In genomic region chr1:144551543-144552424, GRCh38 we compare ENCODE assay signal across 8 cellular contexts. TPM values are rescaled to one million over a fixed set of nuclear protein-coding genes. Genes with fewer than 3 reads are reported as not detected.
DNase-seq lines count a peak whose midpoint lies in the region; TF ChIP-seq lines count a peak whose summit lies in the region.

No MANE protein-coding gene starts in this region.

- H3K36me3 ChIP-seq in liver (ENCODE audit: control insufficient read depth in 4 of 4, insufficient read depth in 3 of 4, low read depth in 1 of 4, low read length in 3 of 4): no peaks in the 10 kb centered on the region

- H3K4me1 ChIP-seq in liver (ENCODE audit: control insufficient read depth in 4 of 4, insufficient read depth in 4 of 4, low read length in 3 of 4): peaks cover 0 to 7% (median 0%) of the 10 kb centered on the region in 4 donors

- peaks cover 20% of the 10 kb centered on the region for H3K4me1 Mint-ChIP-seq in HFFc6 (ENCODE audit: low read depth)
- peaks cover 28% of the 10 kb centered on the region for H3K4me1 Mint-ChIP-seq in activated CD4-positive, alpha-beta memory T cell treated with anti-CD3 and anti-CD28 coated beads for 36 hours (ENCODE audit: low read depth)

- no peaks in the 10 kb centered on the region for H3K9me3 Mint-ChIP-seq in HFFc6
- no peaks in the 10 kb centered on the region for H3K9me3 Mint-ChIP-seq in activated CD4-positive, alpha-beta memory T cell treated with anti-CD3 and anti-CD28 coated beads for 36 hours

- no peak overlapping the region for H3K4me3 ChIP-seq in liver (ENCODE audit: low read depth in 1 of 3, low read length in 3 of 3)

- peak overlapping the region; percentile 48 to 57 for H3K27ac ChIP-seq in liver (ENCODE audit: low read depth in 1 of 2, low read length in 2 of 2)

- peaks cover 0 to 4% (median 1%) of the 10 kb centered on the region in 4 donors for H3K27me3 ChIP-seq in liver (ENCODE audit: control insufficient read depth in 4 of 4, insufficient read depth in 4 of 4, low read length in 3 of 4)

- DNase-seq in GM04504 (ENCODE audit: low read depth) (peak; percentile 60), HFFc6 (peak; percentile 93), NCI-H2171 treated with DMSO at 0.1 percent for 48 hours (lab: John Stamatoyannopoulos, UW) (peak; percentile 95), dermis microvascular lymphatic vessel endothelial cell (ENCODE audit: low read depth in 2 of 2) (peak; percentile 88), NCI-H187 treated with DMSO at 0.1 percent for 48 hours (lab: John Stamatoyannopoulos, UW) (no peak)
- DNase-seq in activated CD4-positive, alpha-beta memory T cell treated with anti-CD3 and anti-CD28 coated beads for 36 hours: peak; percentile 90
- DNase-seq in stimulated activated CD4-positive, alpha-beta T cell treated with anti-CD3 and anti-CD28 coated beads, Interleukin-4, amount 100 ng/mL, for 1 hour: peak; percentile 67

- no peaks in the 10 kb centered on the region for H3K9me3 ChIP-seq in liver (ENCODE audit: control insufficient read depth in 4 of 4, low read length in 3 of 4)

- CTCF ChIA-PET in activated CD4-positive, alpha-beta memory T cell treated with anti-CD3 and anti-CD28 coated beads for 36 hours (lab: Charles Lee): interaction anchor here (2.0 kb wide), 1 partner anchor 19 kb away, joined by 5 read pairs; no protein-coding TSS in a partner anchor

- WGBS in liver: 3% methylated on average over 48 of the region's 48 CpGs

- peak overlapping the region; percentile 90 for H3K4me3 Mint-ChIP-seq in HFFc6
- H3K4me3 Mint-ChIP-seq in activated CD4-positive, alpha-beta memory T cell treated with anti-CD3 and anti-CD28 coated beads for 36 hours: peak overlapping the region; percentile 89

- TF ChIP-seq RAD21 in liver (IDR thresholded peaks at IDR 0.05): no peak

- H3K27ac Mint-ChIP-seq in HFFc6: peak overlapping the region; percentile 99
- H3K27ac Mint-ChIP-seq in activated CD4-positive, alpha-beta memory T cell treated with anti-CD3 and anti-CD28 coated beads for 36 hours: peak overlapping the region; percentile 99

- intact Hi-C loops in activated CD4-positive, alpha-beta memory T cell treated with anti-CD3 and anti-CD28 coated beads for 36 hours (cut with micrococcal nuclease): no loop called here

- TF ChIP-seq CTCF in HFFc6 (IDR thresholded peaks at IDR 0.05): no peak
- TF ChIP-seq CTCF in liver (IDR thresholded peaks at IDR 0.05; ENCODE audit: low read depth, low read length, missing input control): no peak

- H3K9ac ChIP-seq in liver (ENCODE audit: low read depth in 1 of 2, low read length in 2 of 2): no peak overlapping the region

- H3K27me3 Mint-ChIP-seq in HFFc6 (ENCODE audit: insufficient read depth): peaks cover 11% of the 10 kb centered on the region
- no peaks in the 10 kb centered on the region for H3K27me3 Mint-ChIP-seq in activated CD4-positive, alpha-beta memory T cell treated with anti-CD3 and anti-CD28 coated beads for 36 hours

- POLR2A ChIA-PET in activated CD4-positive, alpha-beta memory T cell treated with anti-CD3 and anti-CD28 coated beads for 36 hours (lab: Charles Lee): interaction anchor here (1.0 to 2.5 kb wide), 6 partner anchors 9 to 914 kb away, joined by 3 to 35 read pairs (median 10); no protein-coding TSS in a partner anchor

- no peaks in the 10 kb centered on the region for H3K36me3 Mint-ChIP-seq in HFFc6 (ENCODE audit: low read depth)
- H3K36me3 Mint-ChIP-seq in activated CD4-positive, alpha-beta memory T cell treated with anti-CD3 and anti-CD28 coated beads for 36 hours: peaks cover 5% of the 10 kb centered on the region

TF ChIP-seq in liver, 16 proteins besides CTCF, POLR2A, EP300 and RAD21:
- TF ChIP-seq EGR1 (IDR thresholded peaks at IDR 0.05; ENCODE audit: low read depth in 2 of 2) (no peak), HNF4A (conservative IDR thresholded peaks at IDR 0.05) (no peak), GABPA (IDR thresholded peaks at IDR 0.05 in 1 of 2, conservative IDR thresholded peaks at IDR 0.05 in 1 of 2) (peak in 1 of 2 donors; percentile 76)
- TF ChIP-seq, protein P1, sequence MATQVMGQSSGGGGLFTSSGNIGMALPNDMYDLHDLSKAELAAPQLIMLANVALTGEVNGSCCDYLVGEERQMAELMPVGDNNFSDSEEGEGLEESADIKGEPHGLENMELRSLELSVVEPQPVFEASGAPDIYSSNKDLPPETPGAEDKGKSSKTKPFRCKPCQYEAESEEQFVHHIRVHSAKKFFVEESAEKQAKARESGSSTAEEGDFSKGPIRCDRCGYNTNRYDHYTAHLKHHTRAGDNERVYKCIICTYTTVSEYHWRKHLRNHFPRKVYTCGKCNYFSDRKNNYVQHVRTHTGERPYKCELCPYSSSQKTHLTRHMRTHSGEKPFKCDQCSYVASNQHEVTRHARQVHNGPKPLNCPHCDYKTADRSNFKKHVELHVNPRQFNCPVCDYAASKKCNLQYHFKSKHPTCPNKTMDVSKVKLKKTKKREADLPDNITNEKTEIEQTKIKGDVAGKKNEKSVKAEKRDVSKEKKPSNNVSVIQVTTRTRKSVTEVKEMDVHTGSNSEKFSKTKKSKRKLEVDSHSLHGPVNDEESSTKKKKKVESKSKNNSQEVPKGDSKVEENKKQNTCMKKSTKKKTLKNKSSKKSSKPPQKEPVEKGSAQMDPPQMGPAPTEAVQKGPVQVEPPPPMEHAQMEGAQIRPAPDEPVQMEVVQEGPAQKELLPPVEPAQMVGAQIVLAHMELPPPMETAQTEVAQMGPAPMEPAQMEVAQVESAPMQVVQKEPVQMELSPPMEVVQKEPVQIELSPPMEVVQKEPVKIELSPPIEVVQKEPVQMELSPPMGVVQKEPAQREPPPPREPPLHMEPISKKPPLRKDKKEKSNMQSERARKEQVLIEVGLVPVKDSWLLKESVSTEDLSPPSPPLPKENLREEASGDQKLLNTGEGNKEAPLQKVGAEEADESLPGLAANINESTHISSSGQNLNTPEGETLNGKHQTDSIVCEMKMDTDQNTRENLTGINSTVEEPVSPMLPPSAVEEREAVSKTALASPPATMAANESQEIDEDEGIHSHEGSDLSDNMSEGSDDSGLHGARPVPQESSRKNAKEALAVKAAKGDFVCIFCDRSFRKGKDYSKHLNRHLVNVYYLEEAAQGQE (IDR thresholded peaks at IDR 0.05): peak; percentile 34
- TF ChIP-seq, protein P2, sequence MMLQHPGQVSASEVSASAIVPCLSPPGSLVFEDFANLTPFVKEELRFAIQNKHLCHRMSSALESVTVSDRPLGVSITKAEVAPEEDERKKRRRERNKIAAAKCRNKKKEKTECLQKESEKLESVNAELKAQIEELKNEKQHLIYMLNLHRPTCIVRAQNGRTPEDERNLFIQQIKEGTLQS (IDR thresholded peaks at IDR 0.05): no peak
- TF ChIP-seq, protein P3, sequence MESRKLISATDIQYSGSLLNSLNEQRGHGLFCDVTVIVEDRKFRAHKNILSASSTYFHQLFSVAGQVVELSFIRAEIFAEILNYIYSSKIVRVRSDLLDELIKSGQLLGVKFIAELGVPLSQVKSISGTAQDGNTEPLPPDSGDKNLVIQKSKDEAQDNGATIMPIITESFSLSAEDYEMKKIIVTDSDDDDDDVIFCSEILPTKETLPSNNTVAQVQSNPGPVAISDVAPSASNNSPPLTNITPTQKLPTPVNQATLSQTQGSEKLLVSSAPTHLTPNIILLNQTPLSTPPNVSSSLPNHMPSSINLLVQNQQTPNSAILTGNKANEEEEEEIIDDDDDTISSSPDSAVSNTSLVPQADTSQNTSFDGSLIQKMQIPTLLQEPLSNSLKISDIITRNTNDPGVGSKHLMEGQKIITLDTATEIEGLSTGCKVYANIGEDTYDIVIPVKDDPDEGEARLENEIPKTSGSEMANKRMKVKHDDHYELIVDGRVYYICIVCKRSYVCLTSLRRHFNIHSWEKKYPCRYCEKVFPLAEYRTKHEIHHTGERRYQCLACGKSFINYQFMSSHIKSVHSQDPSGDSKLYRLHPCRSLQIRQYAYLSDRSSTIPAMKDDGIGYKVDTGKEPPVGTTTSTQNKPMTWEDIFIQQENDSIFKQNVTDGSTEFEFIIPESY (IDR thresholded peaks at IDR 0.05): no peak
TF ChIP-seq in liver: peak in this region for 2.

RNA-seq across cellular contexts. Expression of gene PPIAL4F, which starts 40.9 kb away (rescaled TPM):
- total RNA-seq in HFFc6 (2021; fragmentation: NEBNext Ultra II Directional; extraction: Animal tissue kit (Norgen Biotek cat#: 25700)): not detected
- not detected for total RNA-seq in activated CD4-positive, alpha-beta memory T cell treated with anti-CD3 and anti-CD28 coated beads for 36 hours
- not detected in 2 replicates for total RNA-seq in dermis microvascular lymphatic vessel endothelial cell
- not detected for total RNA-seq in liver
- polyA plus RNA-seq in liver: not detected
